In genomic region chr16:15641753-15642556, GRCh38 we compare ENCODE assay signal across 8 cellular contexts. TPM values are rescaled to one million over a fixed set of nuclear protein-coding genes. Genes with fewer than 3 reads are reported as not detected.
DNase-seq lines count a peak whose midpoint lies in the region; ATAC-seq and TF ChIP-seq lines count a peak whose summit lies in the region.

No MANE protein-coding gene starts in this region.

- H3K4me1 ChIP-seq in BLaER1 (peaks cover 63% of the 10 kb centered on the region), ectodermal cell (ENCODE audit: control insufficient read depth, insufficient read depth, low read length) (no peaks in the 10 kb centered on the region)

- no peaks in the 10 kb centered on the region for H3F3A ChIP-seq in neural cell (ENCODE audit: insufficient read depth, low read length, poor library complexity, severe bottlenecking)

- peak overlapping the region; percentile 79 for H2AFZ ChIP-seq in neural cell (ENCODE audit: low read depth, low read length)

- H4K20me1 ChIP-seq in BLaER1 = peaks cover 19% of the 10 kb centered on the region; the same call in 1 of the 2 replicates
- H4K20me1 ChIP-seq in neural cell (ENCODE audit: insufficient read depth) = no peaks in the 10 kb centered on the region

- H3K9me2 ChIP-seq in neural cell (ENCODE audit: insufficient read depth, low read length) = no peaks in the 10 kb centered on the region

- peak overlapping the region; percentile 83 for H3K4me3 ChIP-seq in BLaER1
- peak overlapping the region; percentile 72 for H3K4me3 ChIP-seq in MG63
- peak overlapping the region; percentile 56 for H3K4me3 ChIP-seq in ectodermal cell (ENCODE audit: insufficient read depth, low read depth, low read length)
- H3K4me3 ChIP-seq in neural cell (ENCODE audit: low read length) = peak overlapping the region; percentile 90

- WGBS in ectodermal cell, 2 experiments = 38 to 40% methylated on average over 15 of the region's 15 CpGs

- TF ChIP-seq RAD21 in neural cell (conservative IDR thresholded peaks at IDR 0.05) = no peak

- H3K9ac ChIP-seq in BLaER1 = peak overlapping the region; percentile 94
- peak overlapping the region; percentile 97 for H3K9ac ChIP-seq in neural cell (ENCODE audit: low read length)

- peaks cover 29% of the 10 kb centered on the region for H3K79me2 ChIP-seq in neural cell (replicated peaks; ENCODE audit: insufficient read depth, low read length)

- H3K27ac ChIP-seq in BLaER1 (peak overlapping the region; percentile 97), ectodermal cell (ENCODE audit: insufficient read depth, low read depth, low read length, poor library complexity, severe bottlenecking) (peak overlapping the region; percentile 94), neural cell (ENCODE audit: low read length) (peak overlapping the region; percentile 95)

- peaks cover 25% of the 10 kb centered on the region for H3K36me3 ChIP-seq in BLaER1
- peaks cover 18% of the 10 kb centered on the region for H3K36me3 ChIP-seq in MG63
- peaks cover 18% of the 10 kb centered on the region for H3K36me3 ChIP-seq in ectodermal cell (ENCODE audit: control insufficient read depth, insufficient read depth, low read length)
- peaks cover 3% of the 10 kb centered on the region for H3K36me3 ChIP-seq in neural cell (ENCODE audit: insufficient read depth, low read length)

- TF ChIP-seq CTCF in neural cell (IDR thresholded peaks at IDR 0.05; ENCODE audit: poor library complexity, severe bottlenecking) = no peak

- TF ChIP-seq EP300 in neural cell (conservative IDR thresholded peaks at IDR 0.05; ENCODE audit: poor library complexity, severe bottlenecking) = no peak

- no peaks in the 10 kb centered on the region for H3K27me3 ChIP-seq in BLaER1
- H3K27me3 ChIP-seq in MG63 = no peaks in the 10 kb centered on the region
- H3K27me3 ChIP-seq in ectodermal cell (ENCODE audit: control insufficient read depth, insufficient read depth, low read length, poor library complexity, severe bottlenecking) = no peaks in the 10 kb centered on the region
- no peaks in the 10 kb centered on the region for H3K27me3 ChIP-seq in neural cell (ENCODE audit: insufficient read depth, low read depth, low read length)

- ATAC-seq in GM18858 (IDR thresholded peaks at IDR 0.05; ENCODE audit: unreplicated experiment) = no peak

- DNase-seq in MG63 (no peak), NCI-H2171 treated with DMSO at 0.1 percent for 48 hours (lab: John Stamatoyannopoulos, UW) (no peak), activated gamma-delta T cell (lab: John Stamatoyannopoulos, UW) (no peak), NCI-H146 treated with DMSO at 0.1 percent for 48 hours (lab: John Stamatoyannopoulos, UW; ENCODE audit: unreplicated experiment) (no peak)

- H3K4me2 ChIP-seq in BLaER1 = peak overlapping the region; percentile 88
- H3K4me2 ChIP-seq in neural cell (ENCODE audit: low read length) = peak overlapping the region; percentile 96

- no peaks in the 10 kb centered on the region for H3K9me3 ChIP-seq in BLaER1
- no peaks in the 10 kb centered on the region for H3K9me3 ChIP-seq in MG63
- H3K9me3 ChIP-seq in ectodermal cell (ENCODE audit: control insufficient read depth, low read length) = no peaks in the 10 kb centered on the region
- no peaks in the 10 kb centered on the region for H3K9me3 ChIP-seq in neural cell (ENCODE audit: low read length)

TF ChIP-seq in neural cell, 6 proteins besides CTCF, POLR2A, EP300 and RAD21:
- TF ChIP-seq POLR2AphosphoS5 (IDR thresholded peaks at IDR 0.05) = no peak
- no peak for TF ChIP-seq SMC3 (conservative IDR thresholded peaks at IDR 0.05; ENCODE audit: poor library complexity)
- no peak for TF ChIP-seq TAF1 (IDR thresholded peaks at IDR 0.05; ENCODE audit: low read depth)
- TF ChIP-seq MXI1 (conservative IDR thresholded peaks at IDR 0.05; ENCODE audit: poor library complexity, severe bottlenecking) = no peak
- no peak for TF ChIP-seq REST (IDR thresholded peaks at IDR 0.05; ENCODE audit: borderline replicate concordance)
- no peak for TF ChIP-seq EZH2 (IDR thresholded peaks at IDR 0.05; ENCODE audit: borderline replicate concordance, insufficient read depth, low read length, poor library complexity, severe bottlenecking)

RNA-seq across cellular contexts. Expression of gene MARF1, which starts 1.0 kb away (rescaled TPM):
- total RNA-seq in MG63 (2014; rRNA removed; shearing (Covaris generic); ENCODE audit: low replicate concordance) = 3.2 and 3.7 TPM in 2 replicates
- polyA plus RNA-seq in ectodermal cell (2013, experiment 1 of 4) = 24.4 TPM
- polyA plus RNA-seq in ectodermal cell (2013, experiment 2 of 4) = 26.9 TPM
- polyA plus RNA-seq in ectodermal cell (2013, experiment 3 of 4) = 16.2 TPM
- 21.3 TPM for polyA plus RNA-seq in ectodermal cell (2013, experiment 4 of 4)
- 23.2 and 23.5 TPM in 2 replicates for polyA plus RNA-seq in neural cell
- 26.5 and 39.5 TPM in 2 replicates for polyA minus RNA-seq in neural cell

RNA-seq across cellular contexts. Expression of gene NDE1, which starts 8.1 kb away (rescaled TPM):
- 20.1 and 34.4 TPM in 2 replicates for total RNA-seq in MG63 (2014; rRNA removed; shearing (Covaris generic); ENCODE audit: low replicate concordance)
- polyA plus RNA-seq in ectodermal cell (2013, experiment 1 of 4) = 67.9 TPM
- 65.6 TPM for polyA plus RNA-seq in ectodermal cell (2013, experiment 2 of 4)
- 69.8 TPM for polyA plus RNA-seq in ectodermal cell (2013, experiment 3 of 4)
- 72.9 TPM for polyA plus RNA-seq in ectodermal cell (2013, experiment 4 of 4)
- 2.2 TPM in 1 of 2 replicates, not detected in the other for polyA plus RNA-seq in neural cell
- polyA minus RNA-seq in neural cell = 1.5 and 2.9 TPM in 2 replicates
